Comparison of ENCODE assay signal across 20 cellular contexts in the genomic region with DNA sequence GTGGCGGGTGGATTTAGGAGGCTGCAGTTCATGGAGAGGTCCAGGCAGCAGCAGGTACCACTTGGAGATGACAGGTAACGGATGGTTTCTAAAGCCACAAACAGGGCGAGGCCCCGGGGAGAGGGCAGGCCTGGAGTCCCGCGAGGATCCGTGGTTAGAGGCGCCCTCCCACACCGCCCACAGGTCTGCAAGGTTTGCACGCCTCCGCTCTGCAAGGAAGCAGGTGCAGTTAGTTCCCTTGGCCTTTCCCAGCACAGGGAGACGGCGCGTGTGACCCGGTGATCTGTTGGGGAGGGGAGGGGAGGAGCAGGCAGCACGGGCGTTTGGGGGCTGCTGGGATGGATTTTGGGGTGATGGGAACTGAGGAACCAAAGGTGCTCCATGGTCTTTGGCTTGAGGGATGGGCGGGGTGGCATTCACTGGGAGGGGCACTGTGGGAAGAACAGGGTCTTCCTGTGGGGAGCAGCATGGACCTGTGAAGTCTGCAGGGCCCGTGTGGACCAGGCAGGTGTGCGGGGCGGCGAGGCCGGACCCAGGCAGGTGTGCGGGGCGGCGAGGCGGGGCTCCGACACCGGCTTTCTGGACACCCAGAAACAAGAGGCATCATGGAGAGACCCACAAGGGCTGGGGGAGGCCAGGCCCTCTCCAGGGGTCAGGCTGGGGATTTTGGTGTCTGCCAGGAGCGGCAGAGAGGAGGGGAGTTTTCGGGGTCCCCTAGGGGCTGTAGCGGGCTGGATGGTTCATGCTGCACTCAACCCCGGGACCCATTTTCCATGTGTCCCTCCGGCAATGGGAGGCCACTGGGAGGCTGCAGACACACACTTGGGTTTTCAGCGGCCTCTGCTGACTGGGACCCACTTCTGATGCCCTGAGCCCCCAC. TPM values are rescaled to one million over a fixed set of nuclear protein-coding genes. Genes with fewer than 3 reads are reported as not detected.
DNase-seq lines count a peak whose midpoint lies in the region; ATAC-seq, FAIRE-seq and TF ChIP-seq lines count a peak whose summit lies in the region.
"Had no signal": no experiment of that assay in that cellular context is flagged by ENCODE, and none has a peak within 500 bp of the region (broad histone marks: within the 10 kb centered on the region; RNA-seq: fewer than 3 reads in every experiment).

No MANE protein-coding gene starts in this region.

- no peaks in the 10 kb centered on the region for H3K9me3 Mint-ChIP-seq in activated naive CD4-positive, alpha-beta T cell treated with anti-CD3 and anti-CD28 coated beads, Interleukin-2, amount 10 ng/mL, durations not matched to agents 7 days and 5 days
- no peaks in the 10 kb centered on the region for H3K9me3 Mint-ChIP-seq in activated naive CD4-positive, alpha-beta T cell treated with anti-CD3 and anti-CD28 coated beads, Interleukin-2, amount 50 U/mL, for 72 hours
- no peaks in the 10 kb centered on the region for H3K9me3 Mint-ChIP-seq in astrocyte (ENCODE audit: unreplicated experiment)
- H3K9me3 Mint-ChIP-seq: nephron; stimulated activated memory B cell treated with anti-CD40 and anti-IgM and Interleukin-4, amounts not matched to agents 10 μg/mL and 1 μg/mL and 100 μg/mL, for 72 hours had no signal

- no peak for TF ChIP-seq POLR2A in gastroesophageal sphincter (IDR thresholded peaks at IDR 0.05)

- peak; percentile 72 for DNase-seq in activated naive CD4-positive, alpha-beta T cell treated with anti-CD3 and anti-CD28 coated beads, Interleukin-2, amount 10 ng/mL, durations not matched to agents 7 days and 5 days
- DNase-seq in activated naive CD4-positive, alpha-beta T cell treated with anti-CD3 and anti-CD28 coated beads, Interleukin-2, amount 50 U/mL, for 72 hours (ENCODE audit: low spot score in 2 of 2) = no peak
- DNase-seq in MM.1S (peak; percentile 22), astrocyte (ENCODE audit: low read depth) (no peak), psoas muscle (peak; percentile 8 to 36), left lobe of liver (ENCODE audit: low spot score) (no peak), HT-29 (ENCODE audit: low spot score) (no peak)
- DNase-seq: GM23248, mammary epithelial cell, MV-4-11, NCI-H2171 treated with DMSO at 0.1 percent for 48 hours, Peyer's patch had no signal

- H3K36me3 ChIP-seq in MM.1S (replicated peaks; ENCODE audit: insufficient read depth, low read length) (no peaks in the 10 kb centered on the region), astrocyte (ENCODE audit: insufficient read depth, low read length) (no peaks in the 10 kb centered on the region), psoas muscle (ENCODE audit: insufficient read depth in 1 of 2, low read depth in 1 of 2) (no peaks in the 10 kb centered on the region), gastroesophageal sphincter (no peaks in the 10 kb centered on the region)
- H3K36me3 ChIP-seq: Peyer's patch, prostate gland, tibial nerve had no signal

- WGBS in psoas muscle, 3 donors = 65 to 68% (median 66%) methylated on average over 31 to 35 of the region's 35 CpGs
- 57 to 75% methylated on average over 6 to 14 of the region's 35 CpGs for WGBS in gastroesophageal sphincter (ENCODE audit: low coverage in 1 of 2), 2 donors

- no peaks in the 10 kb centered on the region for H3K9me3 ChIP-seq in MM.1S (replicated peaks; ENCODE audit: insufficient read depth, low read length)
- H3K9me3 ChIP-seq in astrocyte (ENCODE audit: insufficient read depth, low read depth, low read length) = no peaks in the 10 kb centered on the region
- no peaks in the 10 kb centered on the region for H3K9me3 ChIP-seq in psoas muscle
- no peaks in the 10 kb centered on the region for H3K9me3 ChIP-seq in gastroesophageal sphincter
- H3K9me3 ChIP-seq: Peyer's patch, prostate gland had no signal

- FAIRE-seq in astrocyte (lab: Jason Lieb, UNC) = no peak
- FAIRE-seq: D721Med had no signal

- H3K4me2 ChIP-seq in MM.1S (ENCODE audit: low read depth, low read length) = no peak overlapping the region
- H3K4me2 ChIP-seq in astrocyte (ENCODE audit: low read length) = no peak overlapping the region
- H3K4me2 ChIP-seq: smooth muscle cell had no signal

- H3K4me1 Mint-ChIP-seq in activated naive CD4-positive, alpha-beta T cell treated with anti-CD3 and anti-CD28 coated beads, Interleukin-2, amount 10 ng/mL, durations not matched to agents 7 days and 5 days = peaks cover 38% of the 10 kb centered on the region
- peaks cover 3% of the 10 kb centered on the region for H3K4me1 Mint-ChIP-seq in astrocyte (ENCODE audit: low read depth, unreplicated experiment)

- intact Hi-C loops in psoas muscle (cut with DNase I) = no loop called here

- H3K9ac ChIP-seq in MM.1S (ENCODE audit: low read length) (no peak overlapping the region), astrocyte (ENCODE audit: low read length) (no peak overlapping the region)
- H3K9ac ChIP-seq: GM23248 had no signal

- TF ChIP-seq CTCF in MM.1S (IDR thresholded peaks at IDR 0.05; ENCODE audit: low read length) (no peak), astrocyte (IDR thresholded peaks at IDR 0.05; ENCODE audit: insufficient read depth, low read depth, low read length) (no peak), psoas muscle (IDR thresholded peaks at IDR 0.05) (no peak), gastroesophageal sphincter (IDR thresholded peaks at IDR 0.05) (no peak)

- H3K36me3 Mint-ChIP-seq in activated naive CD4-positive, alpha-beta T cell treated with anti-CD3 and anti-CD28 coated beads, Interleukin-2, amount 10 ng/mL, durations not matched to agents 7 days and 5 days = no peaks in the 10 kb centered on the region
- H3K36me3 Mint-ChIP-seq in activated naive CD4-positive, alpha-beta T cell treated with anti-CD3 and anti-CD28 coated beads, Interleukin-2, amount 50 U/mL, for 72 hours = no peaks in the 10 kb centered on the region
- no peaks in the 10 kb centered on the region for H3K36me3 Mint-ChIP-seq in astrocyte (ENCODE audit: low read depth, unreplicated experiment)
- H3K36me3 Mint-ChIP-seq: stimulated activated memory B cell treated with anti-CD40 and anti-IgM and Interleukin-4, amounts not matched to agents 10 μg/mL and 1 μg/mL and 100 μg/mL, for 72 hours had no signal

- peaks cover 55% of the 10 kb centered on the region for H3K27me3 Mint-ChIP-seq in activated naive CD4-positive, alpha-beta T cell treated with anti-CD3 and anti-CD28 coated beads, Interleukin-2, amount 10 ng/mL, durations not matched to agents 7 days and 5 days
- H3K27me3 Mint-ChIP-seq in astrocyte (ENCODE audit: low read depth, unreplicated experiment) = peaks cover 42% of the 10 kb centered on the region

- no peaks in the 10 kb centered on the region for H3F3A ChIP-seq in MM.1S (ENCODE audit: insufficient read depth, low read length)

- CTCF ChIA-PET in activated naive CD4-positive, alpha-beta T cell treated with anti-CD3 and anti-CD28 coated beads, Interleukin-2, amount 10 ng/mL, durations not matched to agents 7 days and 5 days (lab: Charles Lee) = no interaction called here

- no peaks in the 10 kb centered on the region for H3K4me1 ChIP-seq in MM.1S (ENCODE audit: low read length)
- peaks cover 10% of the 10 kb centered on the region for H3K4me1 ChIP-seq in astrocyte (ENCODE audit: insufficient read depth, low read length)
- no peaks in the 10 kb centered on the region for H3K4me1 ChIP-seq in psoas muscle
- no peaks in the 10 kb centered on the region for H3K4me1 ChIP-seq in gastroesophageal sphincter
- H3K4me1 ChIP-seq: Peyer's patch had no signal

- H3K4me3 ChIP-seq in MM.1S (ENCODE audit: low read length) (no peak overlapping the region), astrocyte (ENCODE audit: insufficient read depth, low read depth, low read length) (no peak overlapping the region), psoas muscle (no peak overlapping the region), gastroesophageal sphincter (no peak overlapping the region)
- H3K4me3 ChIP-seq: dorsolateral prefrontal cortex, GM23248, Peyer's patch, prostate gland, smooth muscle cell, tibial nerve had no signal

- H3K4me3 Mint-ChIP-seq in activated naive CD4-positive, alpha-beta T cell treated with anti-CD3 and anti-CD28 coated beads, Interleukin-2, amount 10 ng/mL, durations not matched to agents 7 days and 5 days = peak overlapping the region; percentile 52
- no peak overlapping the region for H3K4me3 Mint-ChIP-seq in astrocyte (ENCODE audit: unreplicated experiment)
- H3K4me3 Mint-ChIP-seq: nephron; stimulated activated memory B cell treated with anti-CD40 and anti-IgM and Interleukin-4, amounts not matched to agents 10 μg/mL and 1 μg/mL and 100 μg/mL, for 72 hours had no signal

- peaks cover 11% of the 10 kb centered on the region for H3K27me3 ChIP-seq in MM.1S (replicated peaks; ENCODE audit: insufficient read depth, low read length)
- peaks cover 12% of the 10 kb centered on the region for H3K27me3 ChIP-seq in astrocyte (ENCODE audit: insufficient read depth, low read length)
- peaks cover 0 to 67% (median 20%) of the 10 kb centered on the region in 3 donors for H3K27me3 ChIP-seq in psoas muscle (ENCODE audit: insufficient read depth in 3 of 3, low read length in 2 of 3)
- peaks cover 96% of the 10 kb centered on the region for H3K27me3 ChIP-seq in gastroesophageal sphincter
- H3K27me3 ChIP-seq: Peyer's patch had no signal

- H3K27ac ChIP-seq in MM.1S (ENCODE audit: low read length) (no peak overlapping the region), astrocyte (ENCODE audit: low read depth, low read length) (no peak overlapping the region), psoas muscle (no peak overlapping the region), gastroesophageal sphincter (no peak overlapping the region)
- H3K27ac ChIP-seq: dorsolateral prefrontal cortex, GM23248, Peyer's patch, prostate gland, tibial nerve had no signal

- H3K79me2 ChIP-seq in MM.1S (ENCODE audit: low read length) (no peaks in the 10 kb centered on the region), astrocyte (ENCODE audit: insufficient read depth, low read length) (no peaks in the 10 kb centered on the region)

- H3K9me2 ChIP-seq in MM.1S (replicated peaks; ENCODE audit: insufficient read depth, low read length) = no peaks in the 10 kb centered on the region

- ATAC-seq in activated naive CD4-positive, alpha-beta T cell treated with anti-CD3 and anti-CD28 coated beads, Interleukin-2, amount 50 U/mL, for 72 hours = no peak
- no peak for ATAC-seq in psoas muscle
- ATAC-seq in gastroesophageal sphincter = no peak
- ATAC-seq in left lobe of liver = no peak
- ATAC-seq: stimulated activated memory B cell treated with anti-CD40 and anti-IgM and Interleukin-4, amounts not matched to agents 10 μg/mL and 1 μg/mL and 100 μg/mL, for 72 hours had no signal

- H4K20me1 ChIP-seq in MM.1S (ENCODE audit: insufficient read depth, low read length) (no peaks in the 10 kb centered on the region), astrocyte (ENCODE audit: insufficient read depth, low read length) (no peaks in the 10 kb centered on the region)

- no peak for TF ChIP-seq EP300 in gastroesophageal sphincter (IDR thresholded peaks at IDR 0.05)

- peak overlapping the region; percentile 77 for H3K27ac Mint-ChIP-seq in activated naive CD4-positive, alpha-beta T cell treated with anti-CD3 and anti-CD28 coated beads, Interleukin-2, amount 10 ng/mL, durations not matched to agents 7 days and 5 days
- H3K27ac Mint-ChIP-seq in activated naive CD4-positive, alpha-beta T cell treated with anti-CD3 and anti-CD28 coated beads, Interleukin-2, amount 50 U/mL, for 72 hours = no peak overlapping the region
- H3K27ac Mint-ChIP-seq in astrocyte (ENCODE audit: unreplicated experiment) = peak overlapping the region; percentile 58
- H3K27ac Mint-ChIP-seq: nephron; stimulated activated memory B cell treated with anti-CD40 and anti-IgM and Interleukin-4, amounts not matched to agents 10 μg/mL and 1 μg/mL and 100 μg/mL, for 72 hours had no signal

- no peak overlapping the region for H2AFZ ChIP-seq in MM.1S (ENCODE audit: low read length)
- H2AFZ ChIP-seq in astrocyte (ENCODE audit: low read depth, low read length) = no peak overlapping the region
- H2AFZ ChIP-seq: GM23248 had no signal

RNA-seq across cellular contexts. Expression of gene NOC4L, which starts 29.1 kb away (rescaled TPM):
- total RNA-seq in activated naive CD4-positive, alpha-beta T cell treated with anti-CD3 and anti-CD28 coated beads, Interleukin-2, amount 50 U/mL, for 72 hours = 10 to 100 TPM; 21.0 to 29.3 TPM
- 15.7 and 16.5 TPM in 2 replicates for total RNA-seq in astrocyte
- 10 to 100 TPM in 3 of 4 donors, 1 to 10 TPM in 1; 7.9 to 25.7 (median 17.7) TPM for total RNA-seq in psoas muscle
- polyA plus RNA-seq in psoas muscle = 10 to 100 TPM; 28.4 to 36.7 (median 30.8) TPM
- 10 to 100 TPM in 2 of 4 donors, 1 to 10 TPM in 2; 7.5 to 13.4 (median 9.5) TPM for total RNA-seq in gastroesophageal sphincter
- 9.9 TPM for total RNA-seq in left lobe of liver
- 45.8 and 47.0 TPM in 2 replicates for total RNA-seq in HT-29 (2014; rRNA removed; shearing (Covaris generic))

RNA-seq across cellular contexts. Expression of gene DDX51, which starts 29.3 kb away (rescaled TPM):
- 10 to 100 TPM; 22.0 to 34.5 TPM for total RNA-seq in activated naive CD4-positive, alpha-beta T cell treated with anti-CD3 and anti-CD28 coated beads, Interleukin-2, amount 50 U/mL, for 72 hours
- total RNA-seq in astrocyte (8.2 and 10.2 TPM in 2 replicates), psoas muscle (10 to 100 TPM in 3 of 4 donors, 1 to 10 TPM in 1; 7.3 to 17.1 (median 11.8) TPM), gastroesophageal sphincter (10 to 100 TPM in 3 of 4 donors, 1 to 10 TPM in 1; 4.8 to 14.7 (median 11.7) TPM), left lobe of liver (9.3 TPM)
- 10 to 100 TPM; 11.7 to 17.0 (median 14.8) TPM for polyA plus RNA-seq in psoas muscle
- total RNA-seq in HT-29 (2014; rRNA removed; shearing (Covaris generic)) = 21.4 and 35.3 TPM in 2 replicates

Comparison
In these comparisons a context has a peak if more than half of its experiments do, and no peak if none do; other contexts are left out.
1. DNase-seq: peak in activated naive CD4-positive, alpha-beta T cell treated with anti-CD3 and anti-CD28 coated beads, Interleukin-2, amount 10 ng/mL, durations not matched to agents 7 days and 5 days (single experiment), MM.1S (single experiment) and psoas muscle (2 of 2); none in activated naive CD4-positive, alpha-beta T cell treated with anti-CD3 and anti-CD28 coated beads, Interleukin-2, amount 50 U/mL, for 72 hours (0 of 2), astrocyte (single experiment), left lobe of liver (single experiment) and HT-29 (single experiment).
2. H3K27ac Mint-ChIP-seq: peak in activated naive CD4-positive, alpha-beta T cell treated with anti-CD3 and anti-CD28 coated beads, Interleukin-2, amount 10 ng/mL, durations not matched to agents 7 days and 5 days (single experiment) and astrocyte (single experiment); none in activated naive CD4-positive, alpha-beta T cell treated with anti-CD3 and anti-CD28 coated beads, Interleukin-2, amount 50 U/mL, for 72 hours (0 of 2).